In the genomic region with DNA sequence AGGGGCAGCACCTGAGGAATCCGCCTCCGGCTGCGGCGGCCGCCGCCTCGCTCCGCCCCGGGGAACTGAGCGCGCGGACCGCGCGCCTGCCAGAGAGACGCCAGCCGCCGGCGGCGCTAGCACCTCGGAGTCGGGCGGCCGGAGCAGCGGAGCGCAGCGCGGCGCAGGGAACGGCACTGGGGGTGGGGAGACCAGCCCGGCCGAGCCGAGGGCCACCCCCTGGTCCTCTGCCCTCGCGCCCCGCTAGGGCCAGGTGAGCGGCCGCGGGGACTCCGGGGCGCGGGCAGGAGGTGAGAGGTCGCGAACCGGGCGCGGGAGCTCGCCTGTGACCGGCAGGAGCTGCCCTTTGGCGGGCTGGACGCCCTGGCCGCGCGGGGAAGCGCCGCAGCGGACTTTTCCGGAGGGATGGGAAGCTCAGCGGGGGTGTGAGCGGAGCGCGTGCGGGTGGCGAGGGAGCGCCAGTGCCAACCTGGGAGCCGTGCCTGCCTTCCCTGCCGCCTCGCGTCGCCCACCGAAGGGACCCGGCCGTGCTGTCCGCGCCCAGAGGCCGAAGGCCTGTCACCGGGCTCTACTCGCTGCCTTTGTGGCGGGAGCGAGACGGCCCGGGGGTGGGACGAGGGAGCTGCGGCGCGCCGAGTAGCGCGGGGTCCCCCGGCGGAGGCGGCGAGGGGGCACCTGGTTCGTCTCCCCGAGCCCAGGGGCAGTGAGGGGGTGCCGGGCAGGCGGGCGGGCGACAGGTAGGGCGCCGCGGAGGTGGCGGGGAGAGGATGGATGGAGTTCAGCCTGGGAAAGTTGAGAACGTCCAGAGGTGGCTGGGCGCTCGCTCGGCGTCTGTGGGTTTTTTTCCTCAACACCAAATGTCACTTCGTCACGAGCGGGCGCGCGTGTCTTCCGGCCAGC, we compare ENCODE assay signal across 8 cellular contexts. TPM values are rescaled to one million over a fixed set of nuclear protein-coding genes. Genes with fewer than 3 reads are reported as not detected.
A peak's percentile ranks its signal among the peaks of the same experiment; 100 is the strongest.
DNase-seq lines count a peak whose midpoint lies in the region; ATAC-seq and TF ChIP-seq lines count a peak whose summit lies in the region.

Gene GREB1L, plus strand, starts transcription at position 92 of the 900 bp plus-strand sequence. CDS start 141,287 bp downstream, outside the sequence.

- H3K36me3 Mint-ChIP-seq in activated T-helper 1 cell treated with anti-CD3 and anti-CD28 coated beads, Interleukin-12 subunit alpha, Interleukin-12 subunit beta, Interleukin-2, Interleukin-4 antibody, amounts not matched to agents 30 ng/mL and 10 ng/mL and 1 ng/mL, durations not matched to agents 14 hours and 24 hours and 36 hours (ENCODE audit: low read depth): peaks cover 3% of the 10 kb centered on the region

- DNase-seq in EL (peak; percentile 76), SK-N-DZ (ENCODE audit: low spot score) (peak; percentile 72), erythroblast (lab: John Stamatoyannopoulos, UW) (peak; percentile 18 to 42), mucosa of descending colon (peak in 2 of 3 donors; percentile 36 to 59), testis (peak; percentile 75)
- DNase-seq in activated T-helper 1 cell treated with anti-CD3 and anti-CD28 coated beads, Interleukin-12 subunit alpha, Interleukin-12 subunit beta, Interleukin-2, Interleukin-4 antibody, amounts not matched to agents 30 ng/mL and 10 ng/mL and 1 ng/mL, durations not matched to agents 14 hours and 24 hours and 36 hours (ENCODE audit: low spot score): no peak

- no peak within 1 kb of the TSS for H3K4me3 ChIP-seq in mucosa of descending colon
- peak within 1 kb of the TSS; percentile 76 to 92 for H3K4me3 ChIP-seq in testis

- H3K27me3 Mint-ChIP-seq in activated T-helper 1 cell treated with anti-CD3 and anti-CD28 coated beads, Interleukin-12 subunit alpha, Interleukin-12 subunit beta, Interleukin-2, Interleukin-4 antibody, amounts not matched to agents 30 ng/mL and 10 ng/mL and 1 ng/mL, durations not matched to agents 14 hours and 24 hours and 36 hours (ENCODE audit: insufficient read depth): peaks cover 59% of the 10 kb centered on the region

- H3K27me3 ChIP-seq in testis: no peaks in the 10 kb centered on the region

- H3K9me3 ChIP-seq in mucosa of descending colon (no peaks in the 10 kb centered on the region), testis (no peaks in the 10 kb centered on the region)

- H3K27ac ChIP-seq in testis: peak within 1 kb of the TSS; percentile 88 to 91

- no peak within 1 kb of the TSS for H3K4me3 Mint-ChIP-seq in activated T-helper 1 cell treated with anti-CD3 and anti-CD28 coated beads, Interleukin-12 subunit alpha, Interleukin-12 subunit beta, Interleukin-2, Interleukin-4 antibody, amounts not matched to agents 30 ng/mL and 10 ng/mL and 1 ng/mL, durations not matched to agents 14 hours and 24 hours and 36 hours

- intact Hi-C loops in mucosa of descending colon (cut with DNase I, micrococcal nuclease): no loop called here
- intact Hi-C loops in testis (cut with DNase I; ENCODE audit: low total_unique reads): no loop called here
- intact Hi-C loops in activated T-helper 1 cell treated with anti-CD3 and anti-CD28 coated beads, Interleukin-12 subunit alpha, Interleukin-12 subunit beta, Interleukin-2, Interleukin-4 antibody, amounts not matched to agents 30 ng/mL and 10 ng/mL and 1 ng/mL, durations not matched to agents 14 hours and 24 hours and 36 hours (cut with micrococcal nuclease): loop anchor here (10.0 kb wide), 1 partner anchor 52 kb away; no protein-coding TSS in a partner anchor

- H3K36me3 ChIP-seq in mucosa of descending colon (ENCODE audit: low read depth) (no peaks in the 10 kb centered on the region), testis (ENCODE audit: low read depth, missing control alignments) (no peaks in the 10 kb centered on the region)

- ATAC-seq in HG03354 (IDR thresholded peaks at IDR 0.05; ENCODE audit: poor library complexity, severe bottlenecking, unreplicated experiment) (peak; percentile 73), mucosa of descending colon (peak; percentile 94), GM18870 (IDR thresholded peaks at IDR 0.05; ENCODE audit: unreplicated experiment) (no peak)

- no peak for TF ChIP-seq POLR2A in erythroblast (IDR thresholded peaks at IDR 0.05; ENCODE audit: low read length)
- no peak for TF ChIP-seq POLR2A in testis (IDR thresholded peaks at IDR 0.05)

- H3K4me1 ChIP-seq in mucosa of descending colon (ENCODE audit: low read depth) (peaks cover 17% of the 10 kb centered on the region), testis (peaks cover 3% of the 10 kb centered on the region)

- WGBS in testis, 2 donors: 0 to 1% methylated on average over 15 to 67 of the region's 115 CpGs

- H3K4me1 Mint-ChIP-seq in activated T-helper 1 cell treated with anti-CD3 and anti-CD28 coated beads, Interleukin-12 subunit alpha, Interleukin-12 subunit beta, Interleukin-2, Interleukin-4 antibody, amounts not matched to agents 30 ng/mL and 10 ng/mL and 1 ng/mL, durations not matched to agents 14 hours and 24 hours and 36 hours (ENCODE audit: low read depth): no peaks in the 10 kb centered on the region

- H3K9me3 Mint-ChIP-seq in activated T-helper 1 cell treated with anti-CD3 and anti-CD28 coated beads, Interleukin-12 subunit alpha, Interleukin-12 subunit beta, Interleukin-2, Interleukin-4 antibody, amounts not matched to agents 30 ng/mL and 10 ng/mL and 1 ng/mL, durations not matched to agents 14 hours and 24 hours and 36 hours: no peaks in the 10 kb centered on the region

- H3K27ac Mint-ChIP-seq in activated T-helper 1 cell treated with anti-CD3 and anti-CD28 coated beads, Interleukin-12 subunit alpha, Interleukin-12 subunit beta, Interleukin-2, Interleukin-4 antibody, amounts not matched to agents 30 ng/mL and 10 ng/mL and 1 ng/mL, durations not matched to agents 14 hours and 24 hours and 36 hours: no peak within 1 kb of the TSS

- TF ChIP-seq CTCF in mucosa of descending colon (IDR thresholded peaks at IDR 0.05) (no peak), testis (IDR thresholded peaks at IDR 0.05) (no peak)

RNA-seq across cellular contexts. Expression of gene GREB1L, which starts in this region (rescaled TPM):
- 12.8 and 20.4 TPM in 2 replicates for polyA plus RNA-seq in SK-N-DZ (2014; cell fraction: cytosol; rRNA removed)
- 20.3 and 39.6 TPM in 2 replicates for polyA plus RNA-seq in SK-N-DZ (2014; cell fraction: nucleus; rRNA removed)
- total RNA-seq in mucosa of descending colon (1 to 10 TPM in 1 of 3 donors, under 1 TPM in 2; 0.26 to 1.0 (median 0.29) TPM), testis (10 to 100 TPM; 38.4 to 40.6 TPM)
- 11.9 TPM for polyA plus RNA-seq in testis (ENCODE audit: insufficient read depth, low read depth, low replicate concordance)
- not detected in 2 replicates for total RNA-seq in activated T-helper 1 cell treated with anti-CD3 and anti-CD28 coated beads, Interleukin-12 subunit alpha, Interleukin-12 subunit beta, Interleukin-2, Interleukin-4 antibody, amounts not matched to agents 30 ng/mL and 10 ng/mL and 1 ng/mL, durations not matched to agents 14 hours and 24 hours and 36 hours

Comparison
In these comparisons a context has a peak if more than half of its experiments do, and no peak if none do; other contexts are left out.
1. RNA of gene GREB1L (total RNA-seq): 38.4 to 40.6 TPM in testis; 0.26 to 1.0 TPM in mucosa of descending colon and not detected in activated T-helper 1 cell treated with anti-CD3 and anti-CD28 coated beads, Interleukin-12 subunit alpha, Interleukin-12 subunit beta, Interleukin-2, Interleukin-4 antibody, amounts not matched to agents 30 ng/mL and 10 ng/mL and 1 ng/mL, durations not matched to agents 14 hours and 24 hours and 36 hours; every median in the first group is over 10 times any median in the second.